In the genomic region with DNA sequence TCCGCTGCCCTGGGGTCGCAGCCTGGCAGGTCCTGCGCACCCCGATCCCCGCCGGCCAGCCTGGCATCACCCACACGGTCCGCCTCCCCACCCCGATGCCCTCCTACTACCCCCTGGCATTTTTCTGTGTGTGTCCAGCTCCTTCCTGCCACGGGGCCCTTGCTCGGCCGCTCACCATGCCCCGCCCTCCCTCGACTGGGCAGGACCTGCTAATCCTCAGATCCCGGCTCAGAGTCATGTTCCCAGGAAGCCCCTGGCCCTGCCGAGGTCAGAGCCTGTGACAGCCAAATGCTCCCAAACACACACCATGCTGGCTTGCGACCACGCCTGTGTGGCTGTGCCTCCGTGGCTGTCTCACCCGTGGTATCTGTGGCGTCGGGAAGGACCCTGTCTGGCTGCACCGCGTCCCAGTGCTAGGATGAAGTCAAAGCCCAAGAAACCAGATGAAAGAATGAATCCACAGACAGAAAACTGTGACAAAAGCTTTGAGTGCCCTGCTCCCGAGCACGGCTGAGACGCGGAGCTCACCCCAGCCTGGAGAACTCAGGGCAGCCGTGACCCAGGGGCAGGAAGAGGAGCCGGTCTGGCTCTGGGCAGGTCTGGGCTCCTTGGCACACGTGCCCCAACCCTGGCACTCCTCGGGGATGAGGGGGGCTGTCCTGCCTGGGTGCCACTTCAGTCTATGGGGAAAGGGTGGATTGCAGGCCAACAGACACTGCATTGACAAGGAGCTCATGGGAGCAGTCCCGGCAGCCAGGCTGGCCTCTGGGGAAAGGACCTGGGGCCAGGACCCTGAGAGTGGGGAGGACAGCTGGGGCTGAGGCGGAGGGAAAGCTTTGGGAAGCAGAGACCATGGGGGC, we compare ENCODE assay signal across 13 cellular contexts. TPM values are rescaled to one million over a fixed set of nuclear protein-coding genes. Genes with fewer than 3 reads are reported as not detected.
A peak's percentile ranks its signal among the peaks of the same experiment; 100 is the strongest.
DNase-seq lines count a peak whose midpoint lies in the region; ATAC-seq and TF ChIP-seq lines count a peak whose summit lies in the region.
"Had no signal": no experiment of that assay in that cellular context is flagged by ENCODE, and none has a peak within 500 bp of the region (broad histone marks: within the 10 kb centered on the region; RNA-seq: fewer than 3 reads in every experiment).

No MANE protein-coding gene starts in this region.

- H4K20me1 ChIP-seq in HCT116 (ENCODE audit: insufficient read depth) (no peaks in the 10 kb centered on the region), OCI-LY7 (ENCODE audit: insufficient read depth, low read length) (no peaks in the 10 kb centered on the region)

- CTCF ChIA-PET in HCT116 (lab: Charles Lee): no interaction called here
- CTCF ChIA-PET in RWPE1 (lab: Yijun Ruan, JAX): interaction anchor here (0.5 to 1.0 kb wide), 4 partner anchors 21 to 887 kb away, joined by 3 to 5 read pairs (median 3); no protein-coding TSS in a partner anchor
- CTCF ChIA-PET in OCI-LY7 (lab: Charles Lee; ENCODE audit: unreplicated experiment): no interaction called here

- H3K36me3 ChIP-seq in HCT116 (ENCODE audit: control insufficient read depth in 1 of 2, insufficient read depth in 2 of 2, low read length in 2 of 2) (no peaks in the 10 kb centered on the region), esophagus squamous epithelium (no peaks in the 10 kb centered on the region), parathyroid adenoma (ENCODE audit: control insufficient read depth, insufficient read depth, low read length) (no peaks in the 10 kb centered on the region), OCI-LY7 (ENCODE audit: insufficient read depth, low read length) (no peaks in the 10 kb centered on the region)
- H3K36me3 ChIP-seq: cardiac muscle cell had no signal

- POLR2A ChIA-PET in HCT116 (lab: Charles Lee) (no interaction called here), RWPE1 (lab: Yijun Ruan, JAX; ENCODE audit: low non-redundant PET) (interaction anchor here (0.6 kb wide), 1 partner anchor 391 kb away, joined by 3 read pairs; no protein-coding TSS in a partner anchor), OCI-LY7 (lab: Charles Lee) (no interaction called here)

- peak overlapping the region; percentile 25; the same call in 1 of the 2 replicates for H3K9ac ChIP-seq in HCT116 (ENCODE audit: low read length)
- H3K9ac ChIP-seq in parathyroid adenoma: no peak overlapping the region

- H3K4me3 ChIP-seq in HCT116 (replicated peaks in 1 of 2; ENCODE audit: low read depth in 1 of 2, low read length in 2 of 2): no peak overlapping the region
- H3K4me3 ChIP-seq in esophagus squamous epithelium: no peak overlapping the region
- H3K4me3 ChIP-seq in parathyroid adenoma (ENCODE audit: low read depth, low read length): no peak overlapping the region
- H3K4me3 ChIP-seq in OCI-LY7 (ENCODE audit: low read depth, low read length, poor library complexity, severe bottlenecking): no peak overlapping the region
- H3K4me3 ChIP-seq: cardiac muscle cell had no signal

- BruUV-seq in HCT116 (replicated peaks; lab: Mats Ljungman, UMichigan): no TSS peak
- BruUV-seq in OCI-LY7 (replicated peaks; lab: Mats Ljungman, UMichigan): no TSS peak

- intact Hi-C loops in HCT116 (cut with micrococcal nuclease): no loop called here
- intact Hi-C loops in esophagus squamous epithelium (cut with DNase I): no loop called here
- intact Hi-C loops in OCI-LY7 (cut with micrococcal nuclease; ENCODE audit: unreplicated experiment): no loop called here

- H3K4me2 ChIP-seq in HCT116 (ENCODE audit: low read length): peak overlapping the region; percentile 21; the same call in 1 of the 2 replicates
- no peak overlapping the region for H3K4me2 ChIP-seq in parathyroid adenoma (ENCODE audit: low read length)
- H3K4me2 ChIP-seq in OCI-LY7 (ENCODE audit: low read length): no peak overlapping the region

- no peak for TF ChIP-seq RAD21 in HCT116 (IDR thresholded peaks at IDR 0.05; ENCODE audit: low read depth)

- H3K9me2 ChIP-seq in HCT116 (ENCODE audit: insufficient read depth) (no peaks in the 10 kb centered on the region), OCI-LY7 (ENCODE audit: insufficient read depth, low read length) (no peaks in the 10 kb centered on the region)

- TF ChIP-seq POLR2A in HCT116 (IDR thresholded peaks at IDR 0.05; ENCODE audit: borderline replicate concordance, extremely low read depth, insufficient read depth, insufficient read length) (no peak), esophagus squamous epithelium (IDR thresholded peaks at IDR 0.05) (no peak)

- WGBS in esophagus squamous epithelium, 2 donors: 84 to 85% methylated on average over 6 to 16 of the region's 34 CpGs

- H3K79me2 ChIP-seq in HCT116 (ENCODE audit: insufficient read depth, low read length) (no peaks in the 10 kb centered on the region), parathyroid adenoma (no peaks in the 10 kb centered on the region), OCI-LY7 (ENCODE audit: insufficient read depth, low read depth, low read length) (no peaks in the 10 kb centered on the region)

- no peak for TF ChIP-seq CTCF in HCT116 (IDR thresholded peaks at IDR 0.05 in 2 of 3, conservative IDR thresholded peaks at IDR 0.05 in 1 of 3; ENCODE audit: borderline replicate concordance in 1 of 3, insufficient read depth in 1 of 3, low read depth in 2 of 3, low read length in 2 of 3)
- TF ChIP-seq CTCF in RWPE1 (conservative IDR thresholded peaks at IDR 0.05; ENCODE audit: low read depth): no peak
- no peak for TF ChIP-seq CTCF in esophagus squamous epithelium (IDR thresholded peaks at IDR 0.05)
- no peak for TF ChIP-seq CTCF in parathyroid adenoma (IDR thresholded peaks at IDR 0.05)
- no peak for TF ChIP-seq CTCF in OCI-LY7 (conservative IDR thresholded peaks at IDR 0.05; ENCODE audit: low read length)

- peak overlapping the region; percentile 100; the same call in 1 of the 2 replicates for H3K27ac ChIP-seq in HCT116 (ENCODE audit: low read depth, low read length)
- peak overlapping the region; percentile 100 for H3K27ac ChIP-seq in RWPE1
- H3K27ac ChIP-seq in esophagus squamous epithelium: peak overlapping the region in 3 of 4 donors; percentile 2 to 94 (median 94)
- peak overlapping the region; percentile 37 for H3K27ac ChIP-seq in parathyroid adenoma
- H3K27ac ChIP-seq in OCI-LY7 (ENCODE audit: low read depth, low read length, poor library complexity, severe bottlenecking): no peak overlapping the region
- H3K27ac ChIP-seq: cardiac muscle cell had no signal

- H3K9me3 ChIP-seq in HCT116 (ENCODE audit: control insufficient read depth in 1 of 2, insufficient read depth in 1 of 2, low read depth in 1 of 2, low read length in 2 of 2) (no peaks in the 10 kb centered on the region), esophagus squamous epithelium (no peaks in the 10 kb centered on the region), parathyroid adenoma (ENCODE audit: control insufficient read depth, low read length) (no peaks in the 10 kb centered on the region), OCI-LY7 (ENCODE audit: low read length) (no peaks in the 10 kb centered on the region)

- no peak for DNase-seq in HCT116 (ENCODE audit: low read depth, low spot score)
- DNase-seq in RWPE1 (ENCODE audit: low spot score): no peak
- DNase-seq in esophagus squamous epithelium (lab: John Stamatoyannopoulos, UW): no peak
- DNase-seq in OCI-LY7 (ENCODE audit: low spot score): no peak
- DNase-seq in G401 (ENCODE audit: low spot score): no peak
- DNase-seq in NCI-H2227 (lab: John Stamatoyannopoulos, UW; ENCODE audit: unreplicated experiment): no peak
- DNase-seq: activated gamma-delta T cell treated with Interleukin-2 at 50 U/mL for 16 hours; NCI-H1417 treated with DMSO at 0.1 percent for 48 hours; NCI-H526 treated with DMSO at 0.1 percent for 48 hours; stimulated activated CD4-positive, alpha-beta T cell treated with anti-CD3 and anti-CD28 coated beads, Interleukin-1b, Interleukin-23, amount 100 ng/mL, for 48 hours had no signal

- in situ Hi-C loops in G401 (cut with HindIII; ENCODE audit: low sequenced_read_pairs): no loop called here

- ATAC-seq in HCT116: no peak
- ATAC-seq in GM21619 (IDR thresholded peaks at IDR 0.05; ENCODE audit: unreplicated experiment): no peak

- H3K4me1 ChIP-seq in HCT116 (ENCODE audit: control insufficient read depth in 1 of 2, insufficient read depth in 2 of 2, low read length in 2 of 2) (peaks cover 40 to 73% of the 10 kb centered on the region in 2 experiments), esophagus squamous epithelium (peaks cover 35 to 83% (median 71%) of the 10 kb centered on the region in 3 donors), parathyroid adenoma (peaks cover 34% of the 10 kb centered on the region), OCI-LY7 (ENCODE audit: insufficient read depth, low read length, poor library complexity, severe bottlenecking) (peaks cover 57% of the 10 kb centered on the region)

- H2AFZ ChIP-seq in HCT116 (ENCODE audit: low read depth, low read length, poor library complexity, severe bottlenecking) (no peak overlapping the region), parathyroid adenoma (no peak overlapping the region), OCI-LY7 (ENCODE audit: low read length) (no peak overlapping the region)

- RAD21 ChIA-PET in HCT116 (lab: Charles Lee; ENCODE audit: low non-redundant PET in 1 of 2, low total read pairs in 2 of 2, uncharacterized antibody in 2 of 2, unreplicated experiment in 2 of 2): no interaction called here

- H3K27me3 ChIP-seq in HCT116 (ENCODE audit: insufficient read depth, low read length): no peaks in the 10 kb centered on the region
- H3K27me3 ChIP-seq in esophagus squamous epithelium: peaks cover 0 to 24% (median 0%) of the 10 kb centered on the region in 4 donors
- H3K27me3 ChIP-seq in parathyroid adenoma (ENCODE audit: control insufficient read depth, insufficient read depth, low read length): no peaks in the 10 kb centered on the region
- H3K27me3 ChIP-seq: cardiac muscle cell had no signal

TF ChIP-seq in HCT116, 20 proteins besides CTCF, POLR2A, EP300 and RAD21 (continues in another document):
- TF ChIP-seq EZH2phosphoT487 (IDR thresholded peaks at IDR 0.05; ENCODE audit: borderline replicate concordance) (no peak), ZFX (IDR thresholded peaks at IDR 0.05) (no peak), CBX3 (IDR thresholded peaks at IDR 0.05; ENCODE audit: low read depth) (no peak), EGR1 (IDR thresholded peaks at IDR 0.05; ENCODE audit: low read depth) (no peak)

RNA-seq across cellular contexts. Expression of gene SLCO4A1, which starts 20.8 kb away (rescaled TPM):
- total RNA-seq in HCT116 (2021; ENCODE audit: unreplicated experiment) (107 TPM), esophagus squamous epithelium (10 to 100 TPM in 3 of 4 donors, 1 to 10 TPM in 1; 6.7 to 22.1 (median 14.4) TPM), OCI-LY7 (2022) (30.4 and 34.3 TPM in 2 replicates)
- polyA plus RNA-seq in HCT116 (2012): 119 and 125 TPM in 2 replicates
- total RNA-seq in OCI-LY7 (2014; rRNA removed; shearing (Covaris generic)): 34.4 and 52.4 TPM in 2 replicates
- 9.2 and 10.3 TPM in 2 replicates for total RNA-seq in G401 (2014; rRNA removed; shearing (Covaris generic))
